8 cellular contexts compared by ENCODE assay signal in genomic region chr20:23799216-23799847, GRCh38.
DNase-seq lines count a peak whose midpoint lies in the region; ATAC-seq lines count a peak whose summit lies in the region.

No MANE protein-coding gene starts in this region.

- DNase-seq in CD1c-positive myeloid dendritic cell (ENCODE audit: extremely low spot score): peak; percentile 1
- DNase-seq in NCI-H524 (lab: John Stamatoyannopoulos, UW): peak; percentile 18 to 64
- DNase-seq in activated CD4-positive, alpha-beta T cell treated with anti-CD3 and anti-CD28 coated beads for 48 hours: peak; percentile 60
- DNase-seq in effector CD4-positive, alpha-beta T cell: peak; percentile 3
- DNase-seq in left kidney (ENCODE audit: low read depth, low spot score): peak; percentile 55
- peak; percentile 11 for DNase-seq in stimulated activated CD4-positive, alpha-beta T cell treated with anti-CD3 and anti-CD28 coated beads, Interleukin-4, amount 100 ng/mL, for 1 hour

- peak; percentile 73 for ATAC-seq in GM19035 (IDR thresholded peaks at IDR 0.05; ENCODE audit: unreplicated experiment)
- ATAC-seq in HG03095 (IDR thresholded peaks at IDR 0.05; ENCODE audit: unreplicated experiment): peak; percentile 78

Comparison
In these comparisons a context has a peak if more than half of its experiments do, and no peak if none do; other contexts are left out.
1. Peak in every context shown above with its lines: DNase-seq and ATAC-seq.
2. DNase-seq: peak in every context shown above with its lines; median percentile 60 in activated CD4-positive, alpha-beta T cell treated with anti-CD3 and anti-CD28 coated beads for 48 hours; 55 in left kidney; 41 in NCI-H524; 11 in stimulated activated CD4-positive, alpha-beta T cell treated with anti-CD3 and anti-CD28 coated beads, Interleukin-4, amount 100 ng/mL, for 1 hour; 3 in effector CD4-positive, alpha-beta T cell; 1 in CD1c-positive myeloid dendritic cell.